ENCODE assay signal across 8 cellular contexts in genomic region chr5:179679014-179679674, GRCh38. TPM values are rescaled to one million over a fixed set of nuclear protein-coding genes. Genes with fewer than 3 reads are reported as not detected.
DNase-seq lines count a peak whose midpoint lies in the region; ATAC-seq and TF ChIP-seq lines count a peak whose summit lies in the region.

No MANE protein-coding gene starts in this region.

- peak overlapping the region; percentile 20; the same call in 1 of the 2 replicates for H3K27ac ChIP-seq in IMR-90 (ENCODE audit: insufficient read depth, low read length)

- 0 out of 2 replicates have a peak overlapping the region, but pooled peaks have one; percentile 71 for H3K23ac ChIP-seq in IMR-90 (ENCODE audit: low read depth, low read length)

- 0 out of 2 replicates have a peak overlapping the region, but pooled peaks have one; percentile 22 for H2BK120ac ChIP-seq in IMR-90 (ENCODE audit: low read depth, low read length)

- peaks cover 8 to 31% of the 10 kb centered on the region in 2 experiments for H3K79me1 ChIP-seq in IMR-90 (ENCODE audit: low read depth in 1 of 2, low read length in 2 of 2)

- peak overlapping the region; percentile 50 for H3K9ac ChIP-seq in IMR-90 (ENCODE audit: low read depth, low read length)

- H4K91ac ChIP-seq in IMR-90 (ENCODE audit: insufficient read depth, low read depth, low read length) = peak overlapping the region; percentile 47; the same call in 1 of the 2 replicates

- no peak overlapping the region for H2BK15ac ChIP-seq in IMR-90 (ENCODE audit: low read depth, low read length)

- no peaks in the 10 kb centered on the region for H3K27me3 Mint-ChIP-seq in activated B cell treated with CpG ODN at 0.5 μM for 24 hours
- no peaks in the 10 kb centered on the region for H3K27me3 Mint-ChIP-seq in central memory CD8-positive, alpha-beta T cell

- no peaks in the 10 kb centered on the region for H4K20me1 ChIP-seq in IMR-90 (ENCODE audit: insufficient read depth, low read length)

- no peaks in the 10 kb centered on the region for H3K9me3 Mint-ChIP-seq in activated B cell treated with CpG ODN at 0.5 μM for 24 hours
- no peaks in the 10 kb centered on the region for H3K9me3 Mint-ChIP-seq in central memory CD8-positive, alpha-beta T cell

- H3K18ac ChIP-seq in IMR-90 (ENCODE audit: low read depth, low read length) = no peak overlapping the region

- peaks cover 32% of the 10 kb centered on the region for H3K4me1 Mint-ChIP-seq in activated B cell treated with CpG ODN at 0.5 μM for 24 hours
- peaks cover 33% of the 10 kb centered on the region for H3K4me1 Mint-ChIP-seq in central memory CD8-positive, alpha-beta T cell

- H3K36me3 Mint-ChIP-seq in activated B cell treated with CpG ODN at 0.5 μM for 24 hours (ENCODE audit: low read depth) = peaks cover 6% of the 10 kb centered on the region
- peaks cover 13% of the 10 kb centered on the region for H3K36me3 Mint-ChIP-seq in central memory CD8-positive, alpha-beta T cell (ENCODE audit: insufficient read depth)

- no peak for TF ChIP-seq RAD21 in IMR-90 (IDR thresholded peaks at IDR 0.05; ENCODE audit: low read length)

- peaks cover 4% of the 10 kb centered on the region for H3K4me1 ChIP-seq in IMR-90 (ENCODE audit: control insufficient read depth, insufficient read depth, low read length)

- H3K4ac ChIP-seq in IMR-90 (ENCODE audit: low read depth, low read length) = peak overlapping the region; percentile 44

- H4K5ac ChIP-seq in IMR-90 (ENCODE audit: low read depth, low read length) = peak overlapping the region; percentile 89

- peak overlapping the region; percentile 96 for H3K4me3 Mint-ChIP-seq in activated B cell treated with CpG ODN at 0.5 μM for 24 hours
- H3K4me3 Mint-ChIP-seq in central memory CD8-positive, alpha-beta T cell = peak overlapping the region; percentile 100

- H2BK20ac ChIP-seq in IMR-90 (ENCODE audit: low read depth, low read length) = no peak overlapping the region

- H2AFZ ChIP-seq in IMR-90 (replicated peaks; ENCODE audit: low read length, poor library complexity) = peak overlapping the region; percentile 100

- peak overlapping the region; percentile 91 for H3K4me2 ChIP-seq in IMR-90 (ENCODE audit: low read depth, low read length)

- no peaks in the 10 kb centered on the region for H3K36me3 ChIP-seq in IMR-90 (ENCODE audit: control insufficient read depth, insufficient read depth, low read length)

- H2AK5ac ChIP-seq in IMR-90 (ENCODE audit: low read depth, low read length) = peak overlapping the region; percentile 93

- TF ChIP-seq POLR2A in IMR-90 (IDR thresholded peaks at IDR 0.05; ENCODE audit: low read depth, low read length) = no peak

- H3K27me3 ChIP-seq in IMR-90 (ENCODE audit: control insufficient read depth, insufficient read depth, low read length) = no peaks in the 10 kb centered on the region

- H3K14ac ChIP-seq in IMR-90 (replicated peaks; ENCODE audit: low read depth, low read length) = 0 out of 2 replicates have a peak overlapping the region, but pooled peaks have one; percentile 10

- in situ Hi-C loops in IMR-90 (cut with MboI; ENCODE audit: low sequenced_read_pairs) = no loop called here

- BruUV-seq in IMR-90 (replicated peaks; lab: Mats Ljungman, UMichigan) = no TSS peak

- 21% methylated on average over 16 of the region's 41 CpGs; no CpG with 5 or more reads in 1 of the 2 experiments for WGBS in IMR-90 (ENCODE audit: extremely low coverage in 2 of 2, insufficient read length in 1 of 2), 2 experiments

- 0 out of 2 replicates have a peak, but pooled peaks cover 5% of the 10 kb centered on the region for H3K9me1 ChIP-seq in IMR-90 (ENCODE audit: insufficient read depth, low read length)

- no peak for DNase-seq in AG09309 (ENCODE audit: low read depth)
- DNase-seq in IMR-90 = peak; percentile 40
- DNase-seq in activated B cell treated with CpG ODN at 0.5 μM for 24 hours = peak; percentile 58
- DNase-seq in central memory CD8-positive, alpha-beta T cell (ENCODE audit: low spot score in 2 of 2) = peak; percentile 31 to 65
- DNase-seq in left colon = peak; percentile 76 to 84
- peak; percentile 71 for DNase-seq in stimulated activated CD4-positive, alpha-beta T cell treated with anti-CD3 and anti-CD28 coated beads, Interleukin-1b, Interleukin-23, amount 100 ng/mL, for 48 hours
- DNase-seq in NCI-H2107 (lab: John Stamatoyannopoulos, UW) = no peak

- H4K8ac ChIP-seq in IMR-90 (ENCODE audit: low read depth in 2 of 2, low read length in 2 of 2) = peak overlapping the region; percentile 96 to 97

- peak overlapping the region; percentile 92 for H2AK9ac ChIP-seq in IMR-90 (replicated peaks; ENCODE audit: low read depth, low read length, poor library complexity)

- TF ChIP-seq CTCF in AG09309 (IDR thresholded peaks at IDR 0.05; ENCODE audit: control insufficient read depth, insufficient read depth, low read depth, low read length, missing control alignments) (peak; percentile 36), IMR-90 (conservative IDR thresholded peaks at IDR 0.05; ENCODE audit: low read depth, low read length) (peak; percentile 27), activated B cell treated with CpG ODN at 0.5 μM for 24 hours (IDR thresholded peaks at IDR 0.05) (no peak)

- POLR2A ChIA-PET in IMR-90 (lab: Charles Lee; ENCODE audit: unreplicated experiment) = no interaction called here
- POLR2A ChIA-PET in activated B cell treated with CpG ODN at 0.5 μM for 24 hours (lab: Charles Lee) = interaction anchor here (0.6 to 4.5 kb wide), 8 partner anchors 11 to 141 kb away, joined by 4 to 30 read pairs (median 10); partner anchors contain the start of genes CANX, HNRNPH1, MAML1 and SQSTM1

- H3K4me3 ChIP-seq in AG09309 (ENCODE audit: control insufficient read depth, low read depth, low read length) = peak overlapping the region; percentile 92
- peak overlapping the region; percentile 69 for H3K4me3 ChIP-seq in IMR-90 (ENCODE audit: insufficient read depth, low read depth, low read length)

- H2BK5ac ChIP-seq in IMR-90 (ENCODE audit: low read depth, low read length, poor library complexity, severe bottlenecking) = peak overlapping the region; percentile 34

- H3K56ac ChIP-seq in IMR-90 (ENCODE audit: extremely low read depth, insufficient read depth, low read length) = no peak overlapping the region

- intact Hi-C loops in IMR-90 (cut with micrococcal nuclease) = no loop called here
- intact Hi-C loops in activated B cell treated with CpG ODN at 0.5 μM for 24 hours (cut with micrococcal nuclease) = loop anchor here (2.0 to 5.0 kb wide), 3 partner anchors 118 to 613 kb away; partner anchors contain the start of genes MAPK9 and RNF130
- intact Hi-C loops in left colon (cut with DNase I, micrococcal nuclease) = no loop called here

- ATAC-seq in GM19452 (IDR thresholded peaks at IDR 0.05; ENCODE audit: unreplicated experiment) = peak; percentile 35
- ATAC-seq in IMR-90 (ENCODE audit: low read depth) = no peak
- ATAC-seq in activated B cell treated with CpG ODN at 0.5 μM for 24 hours (ENCODE audit: low read depth) = peak; percentile 36
- ATAC-seq in central memory CD8-positive, alpha-beta T cell (replicated peaks; ENCODE audit: extremely low read depth, poor library complexity, severe bottlenecking) = peak; percentile 15
- ATAC-seq in left colon = no peak

- CTCF ChIA-PET in IMR-90 (lab: Yijun Ruan, JAX) (no interaction called here), activated B cell treated with CpG ODN at 0.5 μM for 24 hours (lab: Charles Lee) (interaction anchor here (0.8 to 1.3 kb wide), 2 partner anchors 18 to 123 kb away, joined by 3 to 4 read pairs; no protein-coding TSS in a partner anchor)

- H3K27ac Mint-ChIP-seq in activated B cell treated with CpG ODN at 0.5 μM for 24 hours = peak overlapping the region; percentile 94
- peak overlapping the region; percentile 97 for H3K27ac Mint-ChIP-seq in central memory CD8-positive, alpha-beta T cell (ENCODE audit: low read depth)

- dilution Hi-C loops in IMR-90 (cut with HindIII; ENCODE audit: low sequenced_read_pairs, unreplicated experiment) = no loop called here

- no peaks in the 10 kb centered on the region for H3K9me3 ChIP-seq in IMR-90 (ENCODE audit: control insufficient read depth, insufficient read depth, low read length)

TF ChIP-seq in IMR-90, 13 proteins besides CTCF, POLR2A, EP300 and RAD21:
- TF ChIP-seq CEBPB (IDR thresholded peaks at IDR 0.05; ENCODE audit: low read depth, low read length) = no peak
- TF ChIP-seq MAFK (IDR thresholded peaks at IDR 0.05; ENCODE audit: low read depth, low read length) = no peak

RNA-seq across cellular contexts. Expression of gene CBY3, which starts 1.7 kb away (rescaled TPM):
- total RNA-seq in IMR-90 (2012; rRNA removed) = 0.18 TPM in 1 of 2 replicates, not detected in the other
- polyA plus RNA-seq in IMR-90 (2012; rRNA removed) = not detected in 2 replicates
- not detected in 2 replicates for polyA plus RNA-seq in IMR-90 (2012; cell fraction: cytosol; rRNA removed)
- not detected in 2 replicates for polyA plus RNA-seq in IMR-90 (2012; cell fraction: nucleus; rRNA removed; ENCODE audit: low replicate concordance)
- not detected in 2 replicates for total RNA-seq in activated B cell treated with CpG ODN at 0.5 μM for 24 hours
- not detected for total RNA-seq in left colon

RNA-seq across cellular contexts. Expression of gene CANX, which starts 19.6 kb away (rescaled TPM):
- total RNA-seq in IMR-90 (2012; rRNA removed) (345 and 552 TPM in 2 replicates), activated B cell treated with CpG ODN at 0.5 μM for 24 hours (318 and 332 TPM in 2 replicates), left colon (100 to 1,000 TPM; 506 to 601 TPM)
- polyA plus RNA-seq in IMR-90 (2012; rRNA removed) = 216 and 233 TPM in 2 replicates
- 37.1 and 61.3 TPM in 2 replicates for polyA plus RNA-seq in IMR-90 (2012; cell fraction: cytosol; rRNA removed)
- 10.6 and 62.2 TPM in 2 replicates for polyA plus RNA-seq in IMR-90 (2012; cell fraction: nucleus; rRNA removed; ENCODE audit: low replicate concordance)

RNA-seq across cellular contexts. Expression of gene MAML1, which starts 53.5 kb away (rescaled TPM):
- total RNA-seq in IMR-90 (2012; rRNA removed) (4.7 TPM in 2 replicates), activated B cell treated with CpG ODN at 0.5 μM for 24 hours (33.6 and 38.8 TPM in 2 replicates), left colon (10 to 100 TPM; 22.1 to 24.9 TPM)
- polyA plus RNA-seq in IMR-90 (2012; rRNA removed) = 10.2 and 20.4 TPM in 2 replicates
- polyA plus RNA-seq in IMR-90 (2012; cell fraction: cytosol; rRNA removed) = 4.5 and 7.3 TPM in 2 replicates
- 13.3 and 15.0 TPM in 2 replicates for polyA plus RNA-seq in IMR-90 (2012; cell fraction: nucleus; rRNA removed; ENCODE audit: low replicate concordance)

RNA-seq across cellular contexts. Expression of gene HNRNPH1, which starts 55.7 kb away (rescaled TPM):
- total RNA-seq in IMR-90 (2012; rRNA removed) = 300 and 735 TPM in 2 replicates
- 230 and 288 TPM in 2 replicates for polyA plus RNA-seq in IMR-90 (2012; rRNA removed)
- 34.5 and 69.4 TPM in 2 replicates for polyA plus RNA-seq in IMR-90 (2012; cell fraction: cytosol; rRNA removed)
- 110 and 525 TPM in 2 replicates for polyA plus RNA-seq in IMR-90 (2012; cell fraction: nucleus; rRNA removed; ENCODE audit: low replicate concordance)
- 1,061 and 1,210 TPM in 2 replicates for total RNA-seq in activated B cell treated with CpG ODN at 0.5 μM for 24 hours
- total RNA-seq in left colon = 100 to 1,000 TPM; 352 to 431 TPM

Comparison
In these comparisons a context has a peak if more than half of its experiments do, and no peak if none do; other contexts are left out.
1. DNase-seq: peak in IMR-90 (single experiment), activated B cell treated with CpG ODN at 0.5 μM for 24 hours (single experiment), central memory CD8-positive, alpha-beta T cell (2 of 2), left colon (2 of 2) and stimulated activated CD4-positive, alpha-beta T cell treated with anti-CD3 and anti-CD28 coated beads, Interleukin-1b, Interleukin-23, amount 100 ng/mL, for 48 hours (single experiment); none in AG09309 (single experiment) and NCI-H2107 (single experiment).
2. ATAC-seq: peak in GM19452 (single experiment), activated B cell treated with CpG ODN at 0.5 μM for 24 hours (single experiment) and central memory CD8-positive, alpha-beta T cell (single experiment); none in IMR-90 (single experiment) and left colon (single experiment).